28 cellular contexts compared by ENCODE assay signal in the genomic region with DNA sequence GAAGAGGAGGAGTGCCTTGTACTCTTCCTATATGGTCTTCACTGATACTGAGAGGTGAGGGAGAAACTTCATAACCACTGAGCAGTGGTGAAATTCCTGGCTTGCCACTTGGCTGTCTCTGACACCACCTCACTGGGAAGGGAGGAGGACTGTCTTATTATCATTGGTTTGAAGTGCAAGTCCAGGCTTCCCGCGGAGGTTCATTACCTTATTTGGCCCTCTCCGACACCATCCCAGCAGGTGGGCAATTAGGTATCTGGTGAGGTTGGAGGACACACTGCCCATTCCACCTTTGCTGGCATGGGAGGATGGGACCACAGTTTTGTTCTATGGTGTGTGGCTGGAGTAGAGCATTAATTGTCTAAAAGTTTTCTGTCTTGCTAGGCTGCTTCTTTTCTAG.
"Had no signal": no experiment of that assay in that cellular context is flagged by ENCODE, and none has a peak within 500 bp of the region (broad histone marks: within the 10 kb centered on the region; RNA-seq: fewer than 3 reads in every experiment).

No MANE protein-coding gene starts in this region.

- H3K4me3 ChIP-seq: colonic mucosa, esophagus squamous epithelium, left lung, neural progenitor cell, prostate gland, right atrium auricular region, smooth muscle cell, suprapubic skin, transverse colon, upper lobe of right lung, uterus had no signal

- H3K27me3 ChIP-seq: colonic mucosa, esophagus squamous epithelium, neural progenitor cell, right atrium auricular region, suprapubic skin, transverse colon, upper lobe of right lung, uterus had no signal

- H3K36me3 ChIP-seq: colonic mucosa, esophagus squamous epithelium, left lung, neural progenitor cell, prostate gland, right atrium auricular region, suprapubic skin, transverse colon, upper lobe of right lung, uterus had no signal

- H3K27ac ChIP-seq: colonic mucosa, esophagus squamous epithelium, left lung, neural progenitor cell, prostate gland, right atrium auricular region, suprapubic skin, transverse colon, upper lobe of right lung, uterus had no signal

- H3K4me2 ChIP-seq: neural progenitor cell, smooth muscle cell had no signal

- H3K4me3 Mint-ChIP-seq: dendritic cell treated with granulocyte-macrophage colony-stimulating factor and Interleukin-4, amounts not matched to agents 40 ng/mL and 50 ng/mL, for 4 days; naive thymus-derived CD4-positive, alpha-beta T cell; nephron; neural progenitor cell; stimulated activated naive CD8-positive, alpha-beta T cell treated with anti-CD3 and anti-CD28 coated beads, Interleukin-15, amount 100 ng/mL, for 72 hours had no signal

- DNase-seq: colonic mucosa; effector CD8-positive, alpha-beta T cell; erythroblast; esophagus squamous epithelium; foreskin melanocyte; hypothalamus; left cardiac atrium; left lung; mesenchymal stem cell; midbrain; naive thymus-derived CD4-positive, alpha-beta T cell; stimulated activated CD4-positive, alpha-beta T cell treated with anti-CD3 and anti-CD28 coated beads, Interleukin-12 subunit alpha, Interleukin-12 subunit beta, amount 100 ng/mL, for 4 hours; stimulated activated CD4-positive, alpha-beta T cell treated with anti-CD3 and anti-CD28 coated beads, Interleukin-1b, Interleukin-23, amount 100 ng/mL, for 48 hours; stimulated activated CD4-positive, alpha-beta T cell treated with anti-CD3 and anti-CD28 coated beads, Interleukin-4, amount 100 ng/mL, for 1 hour; stimulated activated CD8-positive, alpha-beta memory T cell treated with anti-CD3 and anti-CD28 coated beads, Interleukin-4, amount 100 ng/mL, for 48 hours; stimulated activated naive CD4-positive, alpha-beta T cell; stimulated activated naive CD8-positive, alpha-beta T cell treated with anti-CD3 and anti-CD28 coated beads, Interleukin-15, amount 100 ng/mL, for 72 hours; transverse colon; upper lobe of right lung; uterus had no signal

- H3K4me1 ChIP-seq: colonic mucosa, esophagus squamous epithelium, left lung, neural progenitor cell, prostate gland, right atrium auricular region, suprapubic skin, transverse colon, upper lobe of right lung, uterus had no signal

- H3K27me3 Mint-ChIP-seq: dendritic cell treated with granulocyte-macrophage colony-stimulating factor and Interleukin-4, amounts not matched to agents 40 ng/mL and 50 ng/mL, for 4 days; naive thymus-derived CD4-positive, alpha-beta T cell; stimulated activated naive CD8-positive, alpha-beta T cell treated with anti-CD3 and anti-CD28 coated beads, Interleukin-15, amount 100 ng/mL, for 72 hours had no signal

- H3K9ac ChIP-seq: neural progenitor cell had no signal

- H3K36me3 Mint-ChIP-seq: naive thymus-derived CD4-positive, alpha-beta T cell; neural progenitor cell had no signal

- H3K9me3 Mint-ChIP-seq: nephron; neural progenitor cell; stimulated activated naive CD8-positive, alpha-beta T cell treated with anti-CD3 and anti-CD28 coated beads, Interleukin-15, amount 100 ng/mL, for 72 hours had no signal

- H3K9me3 ChIP-seq: colonic mucosa, esophagus squamous epithelium, left lung, prostate gland, right atrium auricular region, suprapubic skin, transverse colon, upper lobe of right lung, uterus had no signal

- H3K27ac Mint-ChIP-seq: dendritic cell treated with granulocyte-macrophage colony-stimulating factor and Interleukin-4, amounts not matched to agents 40 ng/mL and 50 ng/mL, for 4 days; naive thymus-derived CD4-positive, alpha-beta T cell; nephron; neural progenitor cell; stimulated activated naive CD8-positive, alpha-beta T cell treated with anti-CD3 and anti-CD28 coated beads, Interleukin-15, amount 100 ng/mL, for 72 hours had no signal

- ATAC-seq: left cardiac atrium; left lung; naive thymus-derived CD4-positive, alpha-beta T cell; sciatic nerve; stimulated activated naive CD8-positive, alpha-beta T cell treated with anti-CD3 and anti-CD28 coated beads, Interleukin-15, amount 100 ng/mL, for 72 hours; upper lobe of right lung had no signal

- H3K4me1 Mint-ChIP-seq: naive thymus-derived CD4-positive, alpha-beta T cell; nephron; neural progenitor cell; stimulated activated naive CD8-positive, alpha-beta T cell treated with anti-CD3 and anti-CD28 coated beads, Interleukin-15, amount 100 ng/mL, for 72 hours had no signal
